Comparison of ENCODE assay signal across 9 cellular contexts in genomic region chr12:11855993-11856374, GRCh38.
DNase-seq lines count a peak whose midpoint lies in the region; ATAC-seq and TF ChIP-seq lines count a peak whose summit lies in the region.
"Had no signal": no experiment of that assay in that cellular context is flagged by ENCODE, and none has a peak within 500 bp of the region (broad histone marks: within the 10 kb centered on the region; RNA-seq: fewer than 3 reads in every experiment).

No MANE protein-coding gene starts in this region.

- H3K4me3 ChIP-seq in Karpas-422 (ENCODE audit: low read length), result no peak overlapping the region

- ATAC-seq in HG03520 (IDR thresholded peaks at IDR 0.05; ENCODE audit: unreplicated experiment) (peak; percentile 74), activated B cell treated with CpG ODN at 0.5 μM for 24 hours (ENCODE audit: low read depth) (peak; percentile 39)
- peak; percentile 69 to 75 for ATAC-seq in stimulated activated naive B cell treated with anti-CD40 and anti-IgM and Interleukin-4, amounts not matched to agents 10 μg/mL and 1 μg/mL and 100 μg/mL, for 72 hours (replicated peaks)
- ATAC-seq in stimulated activated naive CD8-positive, alpha-beta T cell treated with anti-CD3 and anti-CD28 coated beads, Interleukin-15, Interleukin-2, amounts not matched to agents 100 U/mL and 50 U/mL, for 24 hours, result no peak

- H3K9ac ChIP-seq in Karpas-422 (ENCODE audit: low read length), result no peak overlapping the region

- no peaks in the 10 kb centered on the region for H3K9me3 Mint-ChIP-seq in activated B cell treated with CpG ODN at 0.5 μM for 24 hours
- H3K9me3 Mint-ChIP-seq in stimulated activated naive B cell treated with anti-CD40 and anti-IgM and Interleukin-4, amounts not matched to agents 10 μg/mL and 1 μg/mL and 100 μg/mL, for 72 hours, result no peaks in the 10 kb centered on the region

- no peaks in the 10 kb centered on the region for H3K79me2 ChIP-seq in Karpas-422 (ENCODE audit: low read length)

- peaks cover 80% of the 10 kb centered on the region for H3K36me3 Mint-ChIP-seq in activated B cell treated with CpG ODN at 0.5 μM for 24 hours (ENCODE audit: low read depth)
- H3K36me3 Mint-ChIP-seq in stimulated activated naive B cell treated with anti-CD40 and anti-IgM and Interleukin-4, amounts not matched to agents 10 μg/mL and 1 μg/mL and 100 μg/mL, for 72 hours, result peaks cover 48 to 59% of the 10 kb centered on the region in 2 donors

- no peak overlapping the region for H2AFZ ChIP-seq in Karpas-422 (ENCODE audit: low read length)

- H3K4me1 ChIP-seq in Karpas-422 (ENCODE audit: low read length), result no peaks in the 10 kb centered on the region

- peak overlapping the region; percentile 81 for H3K27ac Mint-ChIP-seq in activated B cell treated with CpG ODN at 0.5 μM for 24 hours
- peak overlapping the region; percentile 26 for H3K27ac Mint-ChIP-seq in stimulated activated naive B cell treated with anti-CD40 and anti-IgM and Interleukin-4, amounts not matched to agents 10 μg/mL and 1 μg/mL and 100 μg/mL, for 72 hours

- no peaks in the 10 kb centered on the region for H3K9me3 ChIP-seq in Karpas-422 (ENCODE audit: low read length)

- in situ Hi-C loops in ACHN (cut with HindIII; ENCODE audit: low pct_ligation_motif_present, low pct_unique_long_range_greater_than_20kb, low sequenced_read_pairs), result no loop called here

- POLR2A ChIA-PET in activated B cell treated with CpG ODN at 0.5 μM for 24 hours (lab: Charles Lee), result interaction anchor here (0.9 to 2.3 kb wide), 6 partner anchors 16 to 206 kb away, joined by 3 to 14 read pairs (median 6); partner anchors contain the start of gene ETV6

- no peaks in the 10 kb centered on the region for H3K27me3 ChIP-seq in Karpas-422 (ENCODE audit: low read length)

- no peaks in the 10 kb centered on the region for H3K36me3 ChIP-seq in Karpas-422 (ENCODE audit: insufficient read depth, low read length)

- no peaks in the 10 kb centered on the region for H4K20me1 ChIP-seq in Karpas-422 (ENCODE audit: insufficient read depth, low read depth, low read length)

- TF ChIP-seq CTCF in activated B cell treated with CpG ODN at 0.5 μM for 24 hours (IDR thresholded peaks at IDR 0.05), result no peak

- H3K27ac ChIP-seq in Karpas-422 (ENCODE audit: low read length), result no peak overlapping the region
- H3K27ac ChIP-seq: 22Rv1 had no signal

- intact Hi-C loops in activated B cell treated with CpG ODN at 0.5 μM for 24 hours (cut with micrococcal nuclease), result loop anchor here (1.0 kb wide), 1 partner anchor 20 kb away; no protein-coding TSS in a partner anchor

- no peak overlapping the region for H3K4me2 ChIP-seq in Karpas-422 (ENCODE audit: low read depth, low read length, poor library complexity, severe bottlenecking)

- peaks cover 35% of the 10 kb centered on the region for H3K4me1 Mint-ChIP-seq in activated B cell treated with CpG ODN at 0.5 μM for 24 hours
- H3K4me1 Mint-ChIP-seq in stimulated activated naive B cell treated with anti-CD40 and anti-IgM and Interleukin-4, amounts not matched to agents 10 μg/mL and 1 μg/mL and 100 μg/mL, for 72 hours, result peaks cover 20 to 39% of the 10 kb centered on the region in 2 donors

- DNase-seq in NCI-H1436 treated with DMSO at 0.1 percent for 48 hours (lab: John Stamatoyannopoulos, UW) (peak; percentile 60), NCI-H1436 (lab: John Stamatoyannopoulos, UW) (no peak), activated B cell treated with CpG ODN at 0.5 μM for 24 hours (no peak), ACHN (no peak), Karpas-422 (no peak)
- DNase-seq in stimulated activated naive B cell treated with anti-CD40 and anti-IgM and Interleukin-4, amounts not matched to agents 10 μg/mL and 1 μg/mL and 100 μg/mL, for 72 hours, result no peak
- DNase-seq in stimulated activated naive CD8-positive, alpha-beta T cell treated with anti-CD3 and anti-CD28 coated beads, Interleukin-15, Interleukin-2, amounts not matched to agents 100 U/mL and 50 U/mL, for 24 hours, result no peak

- no peaks in the 10 kb centered on the region for H3K9me2 ChIP-seq in Karpas-422 (replicated peaks; ENCODE audit: insufficient read depth, low read length)

- CTCF ChIA-PET in activated B cell treated with CpG ODN at 0.5 μM for 24 hours (lab: Charles Lee), result interaction anchor here (1.1 to 1.7 kb wide), 2 partner anchors 177 to 275 kb away, joined by 3 to 4 read pairs; no protein-coding TSS in a partner anchor

- H3K4me3 Mint-ChIP-seq in activated B cell treated with CpG ODN at 0.5 μM for 24 hours, result peak overlapping the region; percentile 67
- H3K4me3 Mint-ChIP-seq in stimulated activated naive B cell treated with anti-CD40 and anti-IgM and Interleukin-4, amounts not matched to agents 10 μg/mL and 1 μg/mL and 100 μg/mL, for 72 hours, result peak overlapping the region; percentile 3 to 62

- H3K27me3 Mint-ChIP-seq in activated B cell treated with CpG ODN at 0.5 μM for 24 hours, result no peaks in the 10 kb centered on the region
- H3K27me3 Mint-ChIP-seq in stimulated activated naive B cell treated with anti-CD40 and anti-IgM and Interleukin-4, amounts not matched to agents 10 μg/mL and 1 μg/mL and 100 μg/mL, for 72 hours, result no peaks in the 10 kb centered on the region
